In the genomic region with DNA sequence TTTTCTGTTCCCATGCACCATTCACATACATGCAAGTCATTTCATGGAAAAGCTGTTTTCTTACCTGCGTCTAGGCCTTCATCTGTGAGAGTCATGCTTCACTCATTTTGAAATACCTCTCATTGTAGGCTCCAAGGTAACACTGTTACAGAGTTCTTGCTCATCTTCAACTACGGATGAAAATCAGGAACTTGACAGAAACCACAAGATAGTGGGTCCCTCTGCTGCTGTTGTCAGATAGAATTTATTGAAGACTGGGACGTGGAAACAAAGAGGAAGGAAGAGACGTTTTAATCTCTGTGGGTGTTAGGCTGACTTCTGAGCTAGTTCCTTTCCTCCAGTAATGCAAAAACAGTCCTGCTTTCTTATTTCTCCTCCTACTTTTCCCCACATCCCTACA, we compare ENCODE assay signal across 1 cellular context.
TF ChIP-seq lines count a peak whose summit lies in the region.

A gene (minus strand): TSS at position 320 of the 400 bp plus-strand sequence. CDS start 64,226 bp downstream, outside the sequence.

TF ChIP-seq in SK-N-SH, 30 proteins besides CTCF, POLR2A, EP300 and RAD21 (continued from another document):
- TF ChIP-seq, protein P1, sequence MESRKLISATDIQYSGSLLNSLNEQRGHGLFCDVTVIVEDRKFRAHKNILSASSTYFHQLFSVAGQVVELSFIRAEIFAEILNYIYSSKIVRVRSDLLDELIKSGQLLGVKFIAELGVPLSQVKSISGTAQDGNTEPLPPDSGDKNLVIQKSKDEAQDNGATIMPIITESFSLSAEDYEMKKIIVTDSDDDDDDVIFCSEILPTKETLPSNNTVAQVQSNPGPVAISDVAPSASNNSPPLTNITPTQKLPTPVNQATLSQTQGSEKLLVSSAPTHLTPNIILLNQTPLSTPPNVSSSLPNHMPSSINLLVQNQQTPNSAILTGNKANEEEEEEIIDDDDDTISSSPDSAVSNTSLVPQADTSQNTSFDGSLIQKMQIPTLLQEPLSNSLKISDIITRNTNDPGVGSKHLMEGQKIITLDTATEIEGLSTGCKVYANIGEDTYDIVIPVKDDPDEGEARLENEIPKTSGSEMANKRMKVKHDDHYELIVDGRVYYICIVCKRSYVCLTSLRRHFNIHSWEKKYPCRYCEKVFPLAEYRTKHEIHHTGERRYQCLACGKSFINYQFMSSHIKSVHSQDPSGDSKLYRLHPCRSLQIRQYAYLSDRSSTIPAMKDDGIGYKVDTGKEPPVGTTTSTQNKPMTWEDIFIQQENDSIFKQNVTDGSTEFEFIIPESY (IDR thresholded peaks at IDR 0.05; ENCODE audit: borderline replicate concordance, low read depth), result no peak
- TF ChIP-seq RFX5 (IDR thresholded peaks at IDR 0.05; ENCODE audit: low read length) (no peak), GATA2 (CRISPR knock-in tag; IDR thresholded peaks at IDR 0.05) (no peak), TEAD4 (IDR thresholded peaks at IDR 0.05; ENCODE audit: borderline replicate concordance, insufficient read depth) (no peak), TAF1 (IDR thresholded peaks at IDR 0.05; ENCODE audit: borderline replicate concordance, low read depth, low read length) (no peak)
- TF ChIP-seq, protein P2, sequence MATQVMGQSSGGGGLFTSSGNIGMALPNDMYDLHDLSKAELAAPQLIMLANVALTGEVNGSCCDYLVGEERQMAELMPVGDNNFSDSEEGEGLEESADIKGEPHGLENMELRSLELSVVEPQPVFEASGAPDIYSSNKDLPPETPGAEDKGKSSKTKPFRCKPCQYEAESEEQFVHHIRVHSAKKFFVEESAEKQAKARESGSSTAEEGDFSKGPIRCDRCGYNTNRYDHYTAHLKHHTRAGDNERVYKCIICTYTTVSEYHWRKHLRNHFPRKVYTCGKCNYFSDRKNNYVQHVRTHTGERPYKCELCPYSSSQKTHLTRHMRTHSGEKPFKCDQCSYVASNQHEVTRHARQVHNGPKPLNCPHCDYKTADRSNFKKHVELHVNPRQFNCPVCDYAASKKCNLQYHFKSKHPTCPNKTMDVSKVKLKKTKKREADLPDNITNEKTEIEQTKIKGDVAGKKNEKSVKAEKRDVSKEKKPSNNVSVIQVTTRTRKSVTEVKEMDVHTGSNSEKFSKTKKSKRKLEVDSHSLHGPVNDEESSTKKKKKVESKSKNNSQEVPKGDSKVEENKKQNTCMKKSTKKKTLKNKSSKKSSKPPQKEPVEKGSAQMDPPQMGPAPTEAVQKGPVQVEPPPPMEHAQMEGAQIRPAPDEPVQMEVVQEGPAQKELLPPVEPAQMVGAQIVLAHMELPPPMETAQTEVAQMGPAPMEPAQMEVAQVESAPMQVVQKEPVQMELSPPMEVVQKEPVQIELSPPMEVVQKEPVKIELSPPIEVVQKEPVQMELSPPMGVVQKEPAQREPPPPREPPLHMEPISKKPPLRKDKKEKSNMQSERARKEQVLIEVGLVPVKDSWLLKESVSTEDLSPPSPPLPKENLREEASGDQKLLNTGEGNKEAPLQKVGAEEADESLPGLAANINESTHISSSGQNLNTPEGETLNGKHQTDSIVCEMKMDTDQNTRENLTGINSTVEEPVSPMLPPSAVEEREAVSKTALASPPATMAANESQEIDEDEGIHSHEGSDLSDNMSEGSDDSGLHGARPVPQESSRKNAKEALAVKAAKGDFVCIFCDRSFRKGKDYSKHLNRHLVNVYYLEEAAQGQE (IDR thresholded peaks at IDR 0.05; ENCODE audit: low read depth, low read length), result no peak
